8 cellular contexts compared by ENCODE assay signal in the genomic region with DNA sequence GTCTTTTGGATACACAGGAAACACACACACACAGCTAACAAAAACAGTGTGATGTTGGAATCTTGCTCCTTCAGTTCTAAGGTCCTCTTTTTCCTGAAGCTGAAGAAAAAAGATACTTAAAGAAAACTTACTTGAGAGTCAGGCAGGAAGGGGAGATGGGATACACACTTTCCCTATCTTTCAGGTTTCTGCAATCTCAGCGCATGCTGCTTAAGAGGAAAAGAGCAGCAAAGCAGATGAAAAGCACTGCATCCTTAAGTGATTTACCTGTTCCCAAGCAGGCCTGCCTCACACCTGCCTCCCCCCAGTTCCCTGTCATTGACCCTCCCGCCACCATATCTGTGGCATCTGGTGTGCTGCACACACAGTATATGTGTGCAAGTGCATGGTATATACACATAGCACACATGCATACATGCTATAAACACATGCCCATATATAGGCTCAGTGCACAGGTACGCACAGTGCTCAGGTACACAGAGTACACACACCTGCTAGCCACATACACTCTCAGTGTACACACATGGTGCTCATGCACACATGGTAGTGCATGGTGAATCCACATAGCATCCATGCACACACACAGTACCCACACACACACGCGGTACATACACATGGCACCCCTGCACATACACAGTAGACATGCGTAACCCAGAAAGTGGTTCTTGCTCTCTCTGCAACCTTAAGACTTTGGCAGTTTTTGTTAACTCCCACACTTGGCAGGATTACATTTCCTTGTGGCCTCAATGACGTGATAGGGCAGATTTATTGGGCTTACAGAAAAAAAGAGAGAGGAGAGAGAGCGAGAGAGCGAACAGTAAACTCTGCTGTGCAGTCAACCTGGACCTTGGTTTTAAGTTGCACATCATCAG.
A peak's percentile ranks its signal among the peaks of the same experiment; 100 is the strongest.
DNase-seq lines count a peak whose midpoint lies in the region; ATAC-seq and TF ChIP-seq lines count a peak whose summit lies in the region.

No MANE protein-coding gene starts in this region.

- CTCF ChIA-PET in CD8-positive, alpha-beta memory T cell (lab: Charles Lee), result interaction anchor here (1.6 to 4.6 kb wide), 2 partner anchors 50 to 122 kb away, joined by 3 to 12 read pairs; no protein-coding TSS in a partner anchor
- CTCF ChIA-PET in WTC11 (lab: Charles Lee), result no interaction called here

- peak; percentile 18 for ATAC-seq in GM21529 (IDR thresholded peaks at IDR 0.05; ENCODE audit: unreplicated experiment)
- no peak for ATAC-seq in WTC11

- peaks cover 62 to 67% (median 63%) of the 10 kb centered on the region in 3 donors for H3K4me1 Mint-ChIP-seq in CD8-positive, alpha-beta memory T cell
- peaks cover 53% of the 10 kb centered on the region for H3K4me1 Mint-ChIP-seq in WTC11

- H3K27ac Mint-ChIP-seq in CD8-positive, alpha-beta memory T cell, result peak overlapping the region; percentile 55 to 98 (median 90)
- H3K27ac Mint-ChIP-seq in WTC11, result no peak overlapping the region

- peak overlapping the region; percentile 15 for H2AFZ ChIP-seq in parathyroid adenoma

- H3K36me3 ChIP-seq in CD8-positive, alpha-beta memory T cell (ENCODE audit: insufficient read depth, low read length), result no peaks in the 10 kb centered on the region
- H3K36me3 ChIP-seq in esophagus (ENCODE audit: control insufficient read depth in 2 of 2, insufficient read depth in 2 of 2, low read length in 1 of 2), result no peaks in the 10 kb centered on the region
- H3K36me3 ChIP-seq in parathyroid adenoma (ENCODE audit: control insufficient read depth, insufficient read depth, low read length), result no peaks in the 10 kb centered on the region

- H3K36me3 Mint-ChIP-seq in CD8-positive, alpha-beta memory T cell, result peaks cover 0 to 3% (median 0%) of the 10 kb centered on the region in 3 donors
- no peaks in the 10 kb centered on the region for H3K36me3 Mint-ChIP-seq in WTC11

- no peak for TF ChIP-seq CTCF in parathyroid adenoma (IDR thresholded peaks at IDR 0.05)
- no peak for TF ChIP-seq CTCF in WTC11 (IDR thresholded peaks at IDR 0.05)

- H3K27me3 ChIP-seq in CD8-positive, alpha-beta memory T cell (ENCODE audit: insufficient read depth, low read length, poor library complexity, severe bottlenecking), result no peaks in the 10 kb centered on the region
- no peaks in the 10 kb centered on the region for H3K27me3 ChIP-seq in esophagus (ENCODE audit: control insufficient read depth in 1 of 2, insufficient read depth in 2 of 2, low read length in 2 of 2)
- no peaks in the 10 kb centered on the region for H3K27me3 ChIP-seq in parathyroid adenoma (ENCODE audit: control insufficient read depth, insufficient read depth, low read length)

- no peaks in the 10 kb centered on the region for H3K9me3 ChIP-seq in CD8-positive, alpha-beta memory T cell (ENCODE audit: low read length)
- H3K9me3 ChIP-seq in esophagus (ENCODE audit: control insufficient read depth in 2 of 2, insufficient read depth in 1 of 2, low read depth in 1 of 2, low read length in 1 of 2), result no peaks in the 10 kb centered on the region
- H3K9me3 ChIP-seq in parathyroid adenoma (ENCODE audit: control insufficient read depth, low read length), result no peaks in the 10 kb centered on the region

- no peak overlapping the region for H3K4me3 ChIP-seq in CD8-positive, alpha-beta memory T cell (ENCODE audit: low read length)
- H3K4me3 ChIP-seq in esophagus (ENCODE audit: low read depth in 1 of 2, low read length in 2 of 2) (no peak overlapping the region), parathyroid adenoma (ENCODE audit: low read depth, low read length) (peak overlapping the region; percentile 13)

- no peaks in the 10 kb centered on the region for H3K27me3 Mint-ChIP-seq in CD8-positive, alpha-beta memory T cell
- H3K27me3 Mint-ChIP-seq in WTC11 (ENCODE audit: low read depth), result no peaks in the 10 kb centered on the region

- no peak overlapping the region for H3K9ac ChIP-seq in parathyroid adenoma

- POLR2A ChIA-PET in CD8-positive, alpha-beta memory T cell (lab: Charles Lee), result interaction anchor here (1.4 to 1.5 kb wide), 3 partner anchors 50 to 350 kb away, joined by 4 to 9 read pairs (median 4); no protein-coding TSS in a partner anchor
- POLR2A ChIA-PET in WTC11 (lab: Charles Lee), result interaction anchor here (0.7 kb wide), 1 partner anchor 9 kb away, joined by 3 read pairs; no protein-coding TSS in a partner anchor

- no peaks in the 10 kb centered on the region for H3K79me2 ChIP-seq in parathyroid adenoma

- no peak for DNase-seq in CD8-positive, alpha-beta memory T cell
- DNase-seq in RPMI7951 (ENCODE audit: low read depth), result peak; percentile 93
- no peak for DNase-seq in stimulated activated CD4-positive, alpha-beta T cell treated with anti-CD3 and anti-CD28 coated beads, Interleukin-2, amount 100 ng/mL, for 48 hours
- no peak for DNase-seq in WTC11 (ENCODE audit: low spot score)
- DNase-seq in germinal center (ENCODE audit: low spot score), result no peak

- peak overlapping the region in 5 of 7 donors; percentile 65 to 78 (median 70) for H3K4me3 Mint-ChIP-seq in CD8-positive, alpha-beta memory T cell
- H3K4me3 Mint-ChIP-seq in WTC11, result no peak overlapping the region

- H3K4me1 ChIP-seq in CD8-positive, alpha-beta memory T cell (ENCODE audit: insufficient read depth, low read length), result peaks cover 57% of the 10 kb centered on the region
- H3K4me1 ChIP-seq in esophagus (ENCODE audit: control insufficient read depth in 2 of 2, insufficient read depth in 2 of 2, low read length in 1 of 2), result peaks cover 3 to 17% of the 10 kb centered on the region in 2 donors
- peaks cover 10% of the 10 kb centered on the region for H3K4me1 ChIP-seq in parathyroid adenoma

- H3K27ac ChIP-seq in CD8-positive, alpha-beta memory T cell (ENCODE audit: low read depth, low read length), result peak overlapping the region; percentile 82
- H3K27ac ChIP-seq in esophagus (ENCODE audit: low read depth in 2 of 2, low read length in 1 of 2) (peak overlapping the region; percentile 50 to 60), parathyroid adenoma (peak overlapping the region; percentile 67)

- peaks cover 0 to 3% (median 0%) of the 10 kb centered on the region in 5 donors for H3K9me3 Mint-ChIP-seq in CD8-positive, alpha-beta memory T cell
- H3K9me3 Mint-ChIP-seq in WTC11, result no peaks in the 10 kb centered on the region

- H3K4me2 ChIP-seq in parathyroid adenoma (ENCODE audit: low read length), result peak overlapping the region; percentile 68

- WGBS in esophagus, 2 donors, result 46 to 56% methylated on average over 9 of the region's 9 CpGs

TF ChIP-seq in WTC11, 78 proteins besides CTCF, POLR2A, EP300 and RAD21 (continues in another document):
- TF ChIP-seq TEAD4 (CRISPR knock-in tag; IDR thresholded peaks at IDR 0.05) (no peak), CREB1 (CRISPR knock-in tag; IDR thresholded peaks at IDR 0.05) (no peak), NFE2L1 (CRISPR knock-in tag; IDR thresholded peaks at IDR 0.05) (no peak), SP1 (CRISPR knock-in tag; conservative IDR thresholded peaks at IDR 0.05) (no peak), FOXK1 (CRISPR knock-in tag; IDR thresholded peaks at IDR 0.05) (no peak)
- TF ChIP-seq, protein P1, sequence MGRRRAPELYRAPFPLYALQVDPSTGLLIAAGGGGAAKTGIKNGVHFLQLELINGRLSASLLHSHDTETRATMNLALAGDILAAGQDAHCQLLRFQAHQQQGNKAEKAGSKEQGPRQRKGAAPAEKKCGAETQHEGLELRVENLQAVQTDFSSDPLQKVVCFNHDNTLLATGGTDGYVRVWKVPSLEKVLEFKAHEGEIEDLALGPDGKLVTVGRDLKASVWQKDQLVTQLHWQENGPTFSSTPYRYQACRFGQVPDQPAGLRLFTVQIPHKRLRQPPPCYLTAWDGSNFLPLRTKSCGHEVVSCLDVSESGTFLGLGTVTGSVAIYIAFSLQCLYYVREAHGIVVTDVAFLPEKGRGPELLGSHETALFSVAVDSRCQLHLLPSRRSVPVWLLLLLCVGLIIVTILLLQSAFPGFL (CRISPR knock-in tag; IDR thresholded peaks at IDR 0.05; ENCODE audit: borderline replicate concordance), result no peak
- TF ChIP-seq, protein P2, sequence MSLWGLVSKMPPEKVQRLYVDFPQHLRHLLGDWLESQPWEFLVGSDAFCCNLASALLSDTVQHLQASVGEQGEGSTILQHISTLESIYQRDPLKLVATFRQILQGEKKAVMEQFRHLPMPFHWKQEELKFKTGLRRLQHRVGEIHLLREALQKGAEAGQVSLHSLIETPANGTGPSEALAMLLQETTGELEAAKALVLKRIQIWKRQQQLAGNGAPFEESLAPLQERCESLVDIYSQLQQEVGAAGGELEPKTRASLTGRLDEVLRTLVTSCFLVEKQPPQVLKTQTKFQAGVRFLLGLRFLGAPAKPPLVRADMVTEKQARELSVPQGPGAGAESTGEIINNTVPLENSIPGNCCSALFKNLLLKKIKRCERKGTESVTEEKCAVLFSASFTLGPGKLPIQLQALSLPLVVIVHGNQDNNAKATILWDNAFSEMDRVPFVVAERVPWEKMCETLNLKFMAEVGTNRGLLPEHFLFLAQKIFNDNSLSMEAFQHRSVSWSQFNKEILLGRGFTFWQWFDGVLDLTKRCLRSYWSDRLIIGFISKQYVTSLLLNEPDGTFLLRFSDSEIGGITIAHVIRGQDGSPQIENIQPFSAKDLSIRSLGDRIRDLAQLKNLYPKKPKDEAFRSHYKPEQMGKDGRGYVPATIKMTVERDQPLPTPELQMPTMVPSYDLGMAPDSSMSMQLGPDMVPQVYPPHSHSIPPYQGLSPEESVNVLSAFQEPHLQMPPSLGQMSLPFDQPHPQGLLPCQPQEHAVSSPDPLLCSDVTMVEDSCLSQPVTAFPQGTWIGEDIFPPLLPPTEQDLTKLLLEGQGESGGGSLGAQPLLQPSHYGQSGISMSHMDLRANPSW (CRISPR knock-in tag; conservative IDR thresholded peaks at IDR 0.05; ENCODE audit: low read depth), result no peak
- TF ChIP-seq, protein P3, sequence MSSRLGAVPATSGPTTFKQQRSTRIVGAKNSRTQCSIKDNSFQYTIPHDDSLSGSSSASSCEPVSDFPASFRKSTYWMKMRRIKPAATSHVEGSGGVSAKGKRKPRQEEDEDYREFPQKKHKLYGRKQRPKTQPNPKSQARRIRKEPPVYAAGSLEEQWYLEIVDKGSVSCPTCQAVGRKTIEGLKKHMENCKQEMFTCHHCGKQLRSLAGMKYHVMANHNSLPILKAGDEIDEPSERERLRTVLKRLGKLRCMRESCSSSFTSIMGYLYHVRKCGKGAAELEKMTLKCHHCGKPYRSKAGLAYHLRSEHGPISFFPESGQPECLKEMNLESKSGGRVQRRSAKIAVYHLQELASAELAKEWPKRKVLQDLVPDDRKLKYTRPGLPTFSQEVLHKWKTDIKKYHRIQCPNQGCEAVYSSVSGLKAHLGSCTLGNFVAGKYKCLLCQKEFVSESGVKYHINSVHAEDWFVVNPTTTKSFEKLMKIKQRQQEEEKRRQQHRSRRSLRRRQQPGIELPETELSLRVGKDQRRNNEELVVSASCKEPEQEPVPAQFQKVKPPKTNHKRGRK (CRISPR knock-in tag; IDR thresholded peaks at IDR 0.05; ENCODE audit: borderline replicate concordance), result no peak
- TF ChIP-seq, protein P4, sequence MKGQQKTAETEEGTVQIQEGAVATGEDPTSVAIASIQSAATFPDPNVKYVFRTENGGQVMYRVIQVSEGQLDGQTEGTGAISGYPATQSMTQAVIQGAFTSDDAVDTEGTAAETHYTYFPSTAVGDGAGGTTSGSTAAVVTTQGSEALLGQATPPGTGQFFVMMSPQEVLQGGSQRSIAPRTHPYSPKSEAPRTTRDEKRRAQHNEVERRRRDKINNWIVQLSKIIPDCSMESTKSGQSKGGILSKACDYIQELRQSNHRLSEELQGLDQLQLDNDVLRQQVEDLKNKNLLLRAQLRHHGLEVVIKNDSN (CRISPR knock-in tag; IDR thresholded peaks at IDR 0.05), result no peak
